In genomic region chr6:10422282-10423034, GRCh38 we compare ENCODE assay signal across 3 cellular contexts.
TF ChIP-seq lines count a peak whose summit lies in the region.

No MANE protein-coding gene starts in this region.

TF ChIP-seq in HEK293, 187 proteins besides CTCF, POLR2A, EP300 and RAD21:
- TF ChIP-seq ZBTB26 (tag by site-specific recombination; optimal IDR thresholded peaks at IDR 0.05) (no peak), PBX3 (CRISPR knock-in tag; IDR thresholded peaks at IDR 0.05) (no peak), GLIS2 (tag by site-specific recombination; IDR thresholded peaks at IDR 0.05) (no peak), ZNF132 (tag by site-specific recombination; IDR thresholded peaks at IDR 0.05; ENCODE audit: borderline replicate concordance) (no peak), TRIM28 (IDR thresholded peaks at IDR 0.05; ENCODE audit: borderline replicate concordance, low read length) (no peak), ZNF600 (tag by site-specific recombination; IDR thresholded peaks at IDR 0.05) (no peak), ZNF324 (tag by site-specific recombination; IDR thresholded peaks at IDR 0.05) (no peak), ZBTB49 (tag by site-specific recombination; IDR thresholded peaks at IDR 0.05; ENCODE audit: low read depth) (no peak), ZNF449 (tag by site-specific recombination; IDR thresholded peaks at IDR 0.05) (no peak), OSR2 (tag by site-specific recombination; IDR thresholded peaks at IDR 0.05) (no peak), ZNF10 (tag by site-specific recombination; IDR thresholded peaks at IDR 0.05) (no peak), ZNF791 (tag by site-specific recombination; IDR thresholded peaks at IDR 0.05) (no peak)

TF ChIP-seq in H1, 55 proteins besides CTCF, POLR2A, EP300 and RAD21:
- TF ChIP-seq RNF2 (IDR thresholded peaks at IDR 0.05; ENCODE audit: borderline replicate concordance, low read depth, low read length, missing control alignments, poor library complexity, severe bottlenecking) (peak; percentile 6), EZH2 (IDR thresholded peaks at IDR 0.05; ENCODE audit: low read depth, low read length, severe bottlenecking) (peak; percentile 92), JUND (IDR thresholded peaks at IDR 0.05; ENCODE audit: low read length) (no peak), SUZ12 (IDR thresholded peaks at IDR 0.05; ENCODE audit: low read length) (peak; percentile 93), KDM5A (IDR thresholded peaks at IDR 0.05; ENCODE audit: low read length) (no peak)

TF ChIP-seq in HEK293T, 16 proteins besides CTCF, POLR2A, EP300 and RAD21:
- TF ChIP-seq SP1 (IDR thresholded peaks at IDR 0.05), result no peak
- no peak for TF ChIP-seq LEF1 (IDR thresholded peaks at IDR 0.05; ENCODE audit: borderline replicate concordance)
- no peak for TF ChIP-seq FOXK2 (IDR thresholded peaks at IDR 0.05)
- TF ChIP-seq ELF4 (IDR thresholded peaks at IDR 0.05), result no peak
- TF ChIP-seq TARDBP (IDR thresholded peaks at IDR 0.05), result no peak
- TF ChIP-seq BHLHE40 (IDR thresholded peaks at IDR 0.05; ENCODE audit: borderline replicate concordance), result no peak
- TF ChIP-seq SUZ12 (IDR thresholded peaks at IDR 0.05), result no peak
- TF ChIP-seq CTBP1 (IDR thresholded peaks at IDR 0.05; ENCODE audit: borderline replicate concordance), result no peak
- TF ChIP-seq FOXM1 (IDR thresholded peaks at IDR 0.05; ENCODE audit: borderline replicate concordance), result no peak
- no peak for TF ChIP-seq ARNT (IDR thresholded peaks at IDR 0.05)
- no peak for TF ChIP-seq NFRKB (IDR thresholded peaks at IDR 0.05)
- no peak for TF ChIP-seq ZNF384 (IDR thresholded peaks at IDR 0.05)
- TF ChIP-seq L3MBTL2 (conservative IDR thresholded peaks at IDR 0.05), result no peak
